9 cellular contexts compared by ENCODE assay signal in genomic region chr5:14816999-14817761, GRCh38. TPM values are rescaled to one million over a fixed set of nuclear protein-coding genes. Genes with fewer than 3 reads are reported as not detected.
A peak's percentile ranks its signal among the peaks of the same experiment; 100 is the strongest.
DNase-seq lines count a peak whose midpoint lies in the region; ATAC-seq and TF ChIP-seq lines count a peak whose summit lies in the region.
"Had no signal": no experiment of that assay in that cellular context is flagged by ENCODE, and none has a peak within 500 bp of the region (broad histone marks: within the 10 kb centered on the region; RNA-seq: fewer than 3 reads in every experiment).

No MANE protein-coding gene starts in this region.

- H3K79me1 ChIP-seq in H9 (ENCODE audit: insufficient read depth, low read depth, low read length, poor library complexity, severe bottlenecking), result no peaks in the 10 kb centered on the region

- H3K79me2 ChIP-seq in H9 (ENCODE audit: insufficient read depth, low read length), result no peaks in the 10 kb centered on the region

- H3K23me2 ChIP-seq in H9 (ENCODE audit: insufficient read length, low read depth, low read length, poor library complexity, severe bottlenecking), result no peaks in the 10 kb centered on the region

- no CpG with 5 or more reads among the region's 6 CpGs for WGBS in H9 (ENCODE audit: extremely low coverage, insufficient read length, low lambda C conversion rate)

- no peak overlapping the region for H3K4ac ChIP-seq in H9 (ENCODE audit: low read depth, low read length)

- H2AK5ac ChIP-seq in H9 (ENCODE audit: insufficient read length, low read length), result no peak overlapping the region

- H3T11ph ChIP-seq in H9 (ENCODE audit: low read length), result no peak overlapping the region

- H3K9me3 ChIP-seq in H9 (ENCODE audit: control insufficient read depth, low read depth, low read length), result no peaks in the 10 kb centered on the region
- H3K9me3 ChIP-seq: A549 had no signal

- no peak overlapping the region for H2BK12ac ChIP-seq in H9 (ENCODE audit: insufficient read length, low read depth, low read length)

- no peaks in the 10 kb centered on the region for H3K9me3 Mint-ChIP-seq in stimulated activated effector memory CD8-positive, alpha-beta T cell treated with anti-CD3 and anti-CD28 coated beads, Interleukin-12 subunit alpha, Interleukin-12 subunit beta, amount 100 ng/mL, for 72 hours
- H3K9me3 Mint-ChIP-seq in H9, result no peaks in the 10 kb centered on the region

- H3K18ac ChIP-seq in H9 (ENCODE audit: insufficient read length, low read depth, low read length), result no peak overlapping the region

- H3K27ac Mint-ChIP-seq in stimulated activated effector memory CD8-positive, alpha-beta T cell treated with anti-CD3 and anti-CD28 coated beads, Interleukin-12 subunit alpha, Interleukin-12 subunit beta, amount 100 ng/mL, for 72 hours, result peak overlapping the region; percentile 1
- no peak overlapping the region for H3K27ac Mint-ChIP-seq in H9

- H3K4me3 Mint-ChIP-seq in stimulated activated effector memory CD8-positive, alpha-beta T cell treated with anti-CD3 and anti-CD28 coated beads, Interleukin-12 subunit alpha, Interleukin-12 subunit beta, amount 100 ng/mL, for 72 hours, result peak overlapping the region; percentile 12
- H3K4me3 Mint-ChIP-seq in H9, result no peak overlapping the region

- peaks cover 64% of the 10 kb centered on the region for H3K4me1 Mint-ChIP-seq in stimulated activated effector memory CD8-positive, alpha-beta T cell treated with anti-CD3 and anti-CD28 coated beads, Interleukin-12 subunit alpha, Interleukin-12 subunit beta, amount 100 ng/mL, for 72 hours
- peaks cover 2 to 3% of the 10 kb centered on the region in 2 experiments; a peak in 2 of 4 replicates for H3K4me1 Mint-ChIP-seq in H9

- no peak overlapping the region for H3K56ac ChIP-seq in H9 (ENCODE audit: insufficient read length, low read depth, low read length)

- H3K9ac ChIP-seq in H9 (ENCODE audit: extremely low read depth, insufficient read length, low read length), result no peak overlapping the region

- no peak overlapping the region for H2AFZ ChIP-seq in H9 (ENCODE audit: low read length)

- H4K5ac ChIP-seq in H9 (ENCODE audit: insufficient read length, low read depth, low read length), result no peak overlapping the region

- no peak overlapping the region for H2BK5ac ChIP-seq in H9 (ENCODE audit: insufficient read length, low read length)

- H3K4me1 ChIP-seq in foreskin keratinocyte (peaks cover 16% of the 10 kb centered on the region), H9 (ENCODE audit: insufficient read depth, low read length) (no peaks in the 10 kb centered on the region)
- H3K4me1 ChIP-seq: A549 had no signal

- ATAC-seq in SK-N-SH treated with all-trans-retinoic acid at 6 μM for 48 hours (peak; percentile 63), foreskin keratinocyte (peak; percentile 91), GM19397 (IDR thresholded peaks at IDR 0.05; ENCODE audit: unreplicated experiment) (no peak)
- peak; percentile 96 for ATAC-seq in stimulated activated effector memory CD8-positive, alpha-beta T cell treated with anti-CD3 and anti-CD28 coated beads, Interleukin-12 subunit alpha, Interleukin-12 subunit beta, amount 100 ng/mL, for 72 hours

- H3K27me3 Mint-ChIP-seq in H9 (ENCODE audit: low read depth), result no peaks in the 10 kb centered on the region

- no peak overlapping the region for H4K91ac ChIP-seq in H9 (ENCODE audit: insufficient read length, low read depth, low read length)

- no peak overlapping the region for H3K23ac ChIP-seq in H9 (ENCODE audit: insufficient read length, low read depth, low read length)

- no peak overlapping the region for H3K14ac ChIP-seq in H9 (ENCODE audit: insufficient read depth, low read length)

- H3K36me3 Mint-ChIP-seq in stimulated activated effector memory CD8-positive, alpha-beta T cell treated with anti-CD3 and anti-CD28 coated beads, Interleukin-12 subunit alpha, Interleukin-12 subunit beta, amount 100 ng/mL, for 72 hours, result peaks cover 22% of the 10 kb centered on the region
- H3K36me3 Mint-ChIP-seq in H9 (ENCODE audit: insufficient read depth in 1 of 3, low read depth in 3 of 3), result no peaks in the 10 kb centered on the region

- no peaks in the 10 kb centered on the region for H3K27me3 ChIP-seq in foreskin keratinocyte
- no peaks in the 10 kb centered on the region for H3K27me3 ChIP-seq in H9 (ENCODE audit: insufficient read depth, low read length)

- H3K27ac ChIP-seq in foreskin keratinocyte (peak overlapping the region; percentile 38), H9 (ENCODE audit: insufficient read length, low read depth, low read length) (no peak overlapping the region)
- H3K27ac ChIP-seq: A549 had no signal

- H3K4me2 ChIP-seq in H9 (ENCODE audit: insufficient read depth, insufficient read length, low read length), result no peak overlapping the region
- H3K4me2 ChIP-seq: A549 had no signal

- H4K8ac ChIP-seq in H9 (replicated peaks; ENCODE audit: insufficient read length, low read depth, low read length), result no peak overlapping the region

- H2BK15ac ChIP-seq in H9 (ENCODE audit: low read depth, low read length), result no peak overlapping the region

- DNase-seq in NK-92 treated with Interleukin-12 subunit alpha and Interleukin-12 subunit beta, amount 100 ng/mL, for 24 hours (lab: John Stamatoyannopoulos, UW), result peak; percentile 8
- DNase-seq in NK-92 (lab: John Stamatoyannopoulos, UW; ENCODE audit: unreplicated experiment) (no peak), foreskin keratinocyte (peak; percentile 60 to 72), H9 (no peak), dermis blood vessel endothelial cell (no peak)
- DNase-seq in stimulated activated effector memory CD8-positive, alpha-beta T cell treated with anti-CD3 and anti-CD28 coated beads, Interleukin-12 subunit alpha, Interleukin-12 subunit beta, amount 100 ng/mL, for 72 hours (ENCODE audit: low spot score in 2 of 2), result peak; percentile 30 to 71

- TF ChIP-seq CTCF in foreskin keratinocyte (conservative IDR thresholded peaks at IDR 0.05) (no peak), H9 (conservative IDR thresholded peaks at IDR 0.05) (no peak)

- H4K20me1 ChIP-seq in H9 (ENCODE audit: control insufficient read depth, insufficient read depth, insufficient read length), result no peaks in the 10 kb centered on the region

- no peak overlapping the region for H2BK20ac ChIP-seq in H9 (ENCODE audit: low read depth, low read length, poor library complexity, severe bottlenecking)

- H2BK120ac ChIP-seq in H9 (ENCODE audit: low read depth, low read length, poor library complexity, severe bottlenecking), result no peak overlapping the region

TF ChIP-seq in SK-N-SH treated with all-trans-retinoic acid at 6 μM for 48 hours, 23 proteins besides CTCF, POLR2A, EP300 and RAD21:
- TF ChIP-seq ISL1 (CRISPR knock-in tag; IDR thresholded peaks at IDR 0.05), result no peak
- no peak for TF ChIP-seq RARB (CRISPR knock-in tag; IDR thresholded peaks at IDR 0.05)
- TF ChIP-seq SNAI2 (CRISPR knock-in tag; IDR thresholded peaks at IDR 0.05), result no peak
- TF ChIP-seq ARNTL (CRISPR knock-in tag; IDR thresholded peaks at IDR 0.05; ENCODE audit: borderline replicate concordance, low read depth), result no peak

RNA-seq across cellular contexts. Expression of gene ANKH, which starts 54.4 kb away (rescaled TPM):
- total RNA-seq in foreskin keratinocyte (8.7 and 14.0 TPM in 2 replicates), H9 (2021) (9.6 and 10.2 TPM in 2 replicates), dermis blood vessel endothelial cell (21.8 and 27.9 TPM in 2 replicates)
- 9.8 and 11.8 TPM in 2 replicates for polyA plus RNA-seq in foreskin keratinocyte

Comparison
In these comparisons a context has a peak if more than half of its experiments do, and no peak if none do; other contexts are left out.
1. DNase-seq: peak in NK-92 treated with Interleukin-12 subunit alpha and Interleukin-12 subunit beta, amount 100 ng/mL, for 24 hours (single experiment), foreskin keratinocyte (2 of 2) and stimulated activated effector memory CD8-positive, alpha-beta T cell treated with anti-CD3 and anti-CD28 coated beads, Interleukin-12 subunit alpha, Interleukin-12 subunit beta, amount 100 ng/mL, for 72 hours (2 of 2); none in NK-92 (single experiment), H9 (single experiment) and dermis blood vessel endothelial cell (single experiment).